9 cellular contexts compared by ENCODE assay signal in the genomic region with DNA sequence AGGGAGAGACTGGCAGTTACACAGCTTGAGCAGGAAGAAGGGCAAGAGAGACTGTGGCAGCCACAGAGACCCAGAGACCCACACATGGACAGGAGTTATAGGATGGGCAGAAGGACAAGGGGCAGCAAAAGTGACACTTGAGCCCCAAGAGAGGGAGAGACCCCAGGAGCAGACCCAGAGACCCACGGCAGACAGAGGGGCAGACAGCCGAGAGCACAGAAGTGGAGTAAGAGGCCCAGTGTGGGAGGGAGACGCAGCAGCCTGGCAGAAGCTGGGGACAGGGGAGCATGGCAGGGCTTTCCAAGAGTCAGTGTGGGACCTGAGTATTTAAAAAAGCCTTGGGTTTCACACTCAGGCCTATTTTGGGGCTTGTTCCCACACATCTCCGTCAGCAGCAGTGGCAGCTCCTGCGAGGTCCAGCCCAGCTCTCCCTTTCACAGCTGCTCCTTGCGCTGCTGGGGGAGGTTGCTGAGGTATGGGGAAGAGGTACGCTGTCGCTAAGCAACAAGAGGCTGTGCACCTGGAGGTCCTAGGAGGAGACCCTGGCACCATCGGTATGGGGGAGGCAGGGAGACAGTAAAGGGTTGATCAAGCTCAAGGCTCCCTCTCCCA. TPM values are rescaled to one million over a fixed set of nuclear protein-coding genes. Genes with fewer than 3 reads are reported as not detected.
A peak's percentile ranks its signal among the peaks of the same experiment; 100 is the strongest.
DNase-seq lines count a peak whose midpoint lies in the region; ATAC-seq and TF ChIP-seq lines count a peak whose summit lies in the region.
"Had no signal": no experiment of that assay in that cellular context is flagged by ENCODE, and none has a peak within 500 bp of the region (broad histone marks: within the 10 kb centered on the region; RNA-seq: fewer than 3 reads in every experiment).

No MANE protein-coding gene starts in this region.

- H3K14ac ChIP-seq in mesenchymal stem cell (ENCODE audit: low read length in 2 of 2) = no peak overlapping the region

- H3K79me1 ChIP-seq in mesenchymal stem cell (replicated peaks; ENCODE audit: low read length, poor library complexity, severe bottlenecking) = no peaks in the 10 kb centered on the region

- DNase-seq in HFFc6 = no peak
- DNase-seq in adrenal gland = no peak
- no peak for DNase-seq in mesenchymal stem cell
- DNase-seq in stomach = no peak
- no peak for DNase-seq in GM20000 (ENCODE audit: low spot score)
- DNase-seq in SK-N-SH = no peak
- DNase-seq: NCI-H1048 had no signal

- H3K27me3 Mint-ChIP-seq in HFFc6 (ENCODE audit: insufficient read depth) = no peaks in the 10 kb centered on the region; the same call in 1 of the 2 replicates

- 85 to 91% (median 87%) methylated on average over 8 to 9 of the region's 9 CpGs for WGBS in adrenal gland, 4 donors
- WGBS in mesenchymal stem cell = 88% methylated on average over 7 of the region's 9 CpGs
- 81 to 88% (median 82%) methylated on average over 9 of the region's 9 CpGs for whole genome bisulfite sequencing in stomach, 5 donors
- 89% methylated on average over 8 of the region's 9 CpGs for WGBS in SK-N-SH (ENCODE audit: low lambda C conversion rate)

- no peaks in the 10 kb centered on the region for H3K9me2 ChIP-seq in SK-N-SH

- H3K4me2 ChIP-seq in mesenchymal stem cell (ENCODE audit: low read length, poor library complexity, severe bottlenecking) (no peak overlapping the region), SK-N-SH (no peak overlapping the region)

- intact Hi-C loops in adrenal gland (cut with DNase I) = no loop called here
- intact Hi-C loops in stomach (cut with DNase I; ENCODE audit: low total_unique reads) = no loop called here

- H3K36me3 Mint-ChIP-seq in HFFc6 (ENCODE audit: low read depth) = no peaks in the 10 kb centered on the region

- H3K9me3 ChIP-seq in adrenal gland (replicated peaks in 1 of 3) = no peaks in the 10 kb centered on the region
- H3K9me3 ChIP-seq in mesenchymal stem cell (ENCODE audit: control insufficient read depth, low read length) = no peaks in the 10 kb centered on the region
- no peaks in the 10 kb centered on the region for H3K9me3 ChIP-seq in stomach
- no peaks in the 10 kb centered on the region for H3K9me3 ChIP-seq in SK-N-SH

- H3K36me3 ChIP-seq in adrenal gland (replicated peaks in 1 of 2) (no peaks in the 10 kb centered on the region), mesenchymal stem cell (ENCODE audit: control insufficient read depth in 1 of 2, insufficient read depth in 2 of 2, low read depth in 1 of 2, low read length in 2 of 2) (no peaks in the 10 kb centered on the region), stomach (no peaks in the 10 kb centered on the region), SK-N-SH (replicated peaks in 1 of 2; ENCODE audit: control insufficient read depth in 1 of 2, insufficient read depth in 2 of 2, low read length in 1 of 2) (no peaks in the 10 kb centered on the region)

- POLR2A ChIA-PET in SK-N-SH (lab: Yijun Ruan, JAX) = no interaction called here

- H3K9ac ChIP-seq in mesenchymal stem cell (ENCODE audit: low read length) = peak overlapping the region; percentile 71
- no peak overlapping the region for H3K9ac ChIP-seq in SK-N-SH

- CTCF ChIA-PET in SK-N-SH (lab: Yijun Ruan, JAX) = interaction anchor here (0.8 kb wide), 1 partner anchor 49 kb away, joined by 3 read pairs; no protein-coding TSS in a partner anchor

- TF ChIP-seq RAD21 in SK-N-SH (IDR thresholded peaks at IDR 0.05; ENCODE audit: low read length) = no peak

- H3K27me3 ChIP-seq in adrenal gland (no peaks in the 10 kb centered on the region), mesenchymal stem cell (ENCODE audit: control insufficient read depth in 1 of 2, insufficient read depth in 1 of 2, low read length in 2 of 2) (no peaks in the 10 kb centered on the region), stomach (no peaks in the 10 kb centered on the region), SK-N-SH (ENCODE audit: insufficient read depth) (no peaks in the 10 kb centered on the region)

- H3K9me3 Mint-ChIP-seq in HFFc6 = no peaks in the 10 kb centered on the region

- ATAC-seq in HG03342 (IDR thresholded peaks at IDR 0.05; ENCODE audit: unreplicated experiment) (no peak), HG02852 (IDR thresholded peaks at IDR 0.05; ENCODE audit: unreplicated experiment) (no peak)

- H3K27ac ChIP-seq in adrenal gland (peak overlapping the region in 4 of 5 donors; percentile 20 to 84 (median 52)), mesenchymal stem cell (ENCODE audit: low read length, poor library complexity, severe bottlenecking) (no peak overlapping the region), stomach (peak overlapping the region; percentile 62 to 99 (median 85)), SK-N-SH (ENCODE audit: low read depth in 2 of 2, low read length in 1 of 2) (no peak overlapping the region)

- no peak overlapping the region for H3K23ac ChIP-seq in mesenchymal stem cell (ENCODE audit: low read length in 2 of 2)

- no peak overlapping the region for H3K4ac ChIP-seq in mesenchymal stem cell (ENCODE audit: low read depth in 1 of 2, low read length in 2 of 2)

- H4K91ac ChIP-seq in mesenchymal stem cell (ENCODE audit: low read length) = no peak overlapping the region

- H3K4me3 ChIP-seq in adrenal gland (no peak overlapping the region), mesenchymal stem cell (ENCODE audit: insufficient read depth in 1 of 2, low read depth in 1 of 2, low read length in 2 of 2) (no peak overlapping the region), stomach (no peak overlapping the region), SK-N-SH (ENCODE audit: low read depth in 2 of 2, low read length in 1 of 2) (no peak overlapping the region)

- no peak overlapping the region for H3K4me3 Mint-ChIP-seq in HFFc6

- no peaks in the 10 kb centered on the region for H4K20me1 ChIP-seq in SK-N-SH (ENCODE audit: insufficient read depth)

- H2AFZ ChIP-seq in mesenchymal stem cell (ENCODE audit: low read depth, low read length) (no peak overlapping the region), SK-N-SH (ENCODE audit: low read depth) (no peak overlapping the region)

- no peak overlapping the region for H2BK15ac ChIP-seq in mesenchymal stem cell (ENCODE audit: low read depth, poor library complexity, severe bottlenecking)

- TF ChIP-seq CTCF in HFFc6 (IDR thresholded peaks at IDR 0.05) = no peak
- TF ChIP-seq CTCF in adrenal gland (IDR thresholded peaks at IDR 0.05) = no peak
- no peak for TF ChIP-seq CTCF in stomach (IDR thresholded peaks at IDR 0.05)
- TF ChIP-seq CTCF in GM20000 (IDR thresholded peaks at IDR 0.05; ENCODE audit: extremely low read depth, missing control alignments) = no peak
- TF ChIP-seq CTCF in SK-N-SH (IDR thresholded peaks at IDR 0.05) = no peak

- no peak overlapping the region for H4K8ac ChIP-seq in mesenchymal stem cell (ENCODE audit: low read length)

- H3K4me1 ChIP-seq in adrenal gland (replicated peaks in 1 of 2) (peaks cover 12 to 30% of the 10 kb centered on the region in 2 donors), mesenchymal stem cell (ENCODE audit: control insufficient read depth, insufficient read depth, low read depth, low read length) (peaks cover 6% of the 10 kb centered on the region), stomach (peaks cover 30 to 69% (median 49%) of the 10 kb centered on the region in 4 donors), SK-N-SH (ENCODE audit: control insufficient read depth in 1 of 2, insufficient read depth in 2 of 2, low read depth in 1 of 2, low read length in 1 of 2) (peaks cover 10 to 14% of the 10 kb centered on the region in 2 experiments)

- H2BK120ac ChIP-seq in mesenchymal stem cell (ENCODE audit: low read depth, low read length) = no peak overlapping the region

- TF ChIP-seq EP300 in stomach (IDR thresholded peaks at IDR 0.05) (no peak), SK-N-SH (IDR thresholded peaks at IDR 0.05; ENCODE audit: borderline replicate concordance in 1 of 2, low read depth in 1 of 2, low read length in 1 of 2) (no peak)

- H3K27ac Mint-ChIP-seq in HFFc6 = peak overlapping the region; percentile 81; the same call in 1 of the 2 replicates

- peak overlapping the region in 1 of 2 experiments; percentile 47 for H2BK12ac ChIP-seq in mesenchymal stem cell (ENCODE audit: low read length in 2 of 2)

- TF ChIP-seq POLR2A in adrenal gland (IDR thresholded peaks at IDR 0.05) = no peak
- TF ChIP-seq POLR2A in stomach (IDR thresholded peaks at IDR 0.05) = no peak

- no peak overlapping the region for H3K18ac ChIP-seq in mesenchymal stem cell (ENCODE audit: low read depth in 1 of 2, low read length in 2 of 2)

- peaks cover 1% of the 10 kb centered on the region; the same call in 1 of the 2 replicates for H3K79me2 ChIP-seq in SK-N-SH (ENCODE audit: insufficient read depth)

- H2AK5ac ChIP-seq in mesenchymal stem cell (ENCODE audit: low read length, severe bottlenecking) = no peak overlapping the region

- H2BK5ac ChIP-seq in mesenchymal stem cell (ENCODE audit: low read depth, low read length, poor library complexity, severe bottlenecking) = no peak overlapping the region

- peaks cover 2% of the 10 kb centered on the region for H3F3A ChIP-seq in SK-N-SH (replicated peaks; ENCODE audit: insufficient read depth)

- peaks cover 62% of the 10 kb centered on the region for H3K4me1 Mint-ChIP-seq in HFFc6 (ENCODE audit: low read depth)

TF ChIP-seq in SK-N-SH, 30 proteins besides CTCF, POLR2A, EP300 and RAD21 (continues in another document):
- TF ChIP-seq RCOR1 (IDR thresholded peaks at IDR 0.05; ENCODE audit: low read length) (no peak), FOSL2 (IDR thresholded peaks at IDR 0.05; ENCODE audit: borderline replicate concordance, low read depth) (no peak), POLR2AphosphoS5 (IDR thresholded peaks at IDR 0.05; ENCODE audit: low read depth, low read length) (no peak), TEAD4 (IDR thresholded peaks at IDR 0.05; ENCODE audit: borderline replicate concordance, insufficient read depth) (no peak), FOXJ3 (CRISPR knock-in tag; IDR thresholded peaks at IDR 0.05) (no peak)
- TF ChIP-seq, protein P1, sequence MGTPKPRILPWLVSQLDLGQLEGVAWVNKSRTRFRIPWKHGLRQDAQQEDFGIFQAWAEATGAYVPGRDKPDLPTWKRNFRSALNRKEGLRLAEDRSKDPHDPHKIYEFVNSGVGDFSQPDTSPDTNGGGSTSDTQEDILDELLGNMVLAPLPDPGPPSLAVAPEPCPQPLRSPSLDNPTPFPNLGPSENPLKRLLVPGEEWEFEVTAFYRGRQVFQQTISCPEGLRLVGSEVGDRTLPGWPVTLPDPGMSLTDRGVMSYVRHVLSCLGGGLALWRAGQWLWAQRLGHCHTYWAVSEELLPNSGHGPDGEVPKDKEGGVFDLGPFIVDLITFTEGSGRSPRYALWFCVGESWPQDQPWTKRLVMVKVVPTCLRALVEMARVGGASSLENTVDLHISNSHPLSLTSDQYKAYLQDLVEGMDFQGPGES (IDR thresholded peaks at IDR 0.05; ENCODE audit: low read depth, low read length) = no peak

RNA-seq across cellular contexts. Expression of a gene that starts 9.0 kb away (rescaled TPM):
- total RNA-seq in HFFc6 (2021; fragmentation: NEBNext Ultra II Directional; extraction: Animal tissue kit (Norgen Biotek cat#: 25700)) = 10 to 100 TPM; 50.0 to 60.1 (median 56.8) TPM
- total RNA-seq in adrenal gland (10 to 100 TPM; 28.1 to 89.9 (median 74.6) TPM), stomach (100 to 1,000 TPM in 1 of 5 donors, 10 to 100 TPM in 4; 14.3 to 136 (median 62.5) TPM)
- polyA plus RNA-seq in adrenal gland (10 to 100 TPM; 29.1 to 37.4 (median 35.3) TPM), stomach (10 to 100 TPM in 2 of 3 donors, 1 to 10 TPM in 1; 7.7 to 15.6 (median 14.5) TPM), SK-N-SH (2012; rRNA removed) (14.3 and 16.0 TPM in 2 replicates)
- polyA plus RNA-seq in mesenchymal stem cell (2013, experiment 1 of 2) = 38.6 TPM
- polyA plus RNA-seq in mesenchymal stem cell (2013, experiment 2 of 2) = 34.2 TPM
- 10.5 and 12.4 TPM in 2 replicates for polyA plus RNA-seq in SK-N-SH (2012; cell fraction: cytosol; rRNA removed)
- polyA plus RNA-seq in SK-N-SH (2012; cell fraction: nucleus; rRNA removed) = 38.6 and 41.0 TPM in 2 replicates

Comparison
In these comparisons a context has a peak if more than half of its experiments do, and no peak if none do; other contexts are left out.
1. H3K27ac ChIP-seq: peak in adrenal gland (4 of 5) and stomach (5 of 5); none in mesenchymal stem cell (single experiment) and SK-N-SH (0 of 2).